In genomic region chr1:150477733-150478132, GRCh38 we compare ENCODE assay signal across 2 cellular contexts.
TF ChIP-seq lines count a peak whose summit lies in the region.

No MANE protein-coding gene starts in this region.

TF ChIP-seq in SK-N-SH treated with all-trans-retinoic acid at 6 μM for 48 hours, 23 proteins besides CTCF, POLR2A, EP300 and RAD21:
- TF ChIP-seq ESRRG (CRISPR knock-in tag; IDR thresholded peaks at IDR 0.05) (no peak), RARB (CRISPR knock-in tag; IDR thresholded peaks at IDR 0.05) (no peak), PPARA (CRISPR knock-in tag; IDR thresholded peaks at IDR 0.05; ENCODE audit: borderline replicate concordance) (no peak), ZFP3 (CRISPR knock-in tag; IDR thresholded peaks at IDR 0.05) (no peak)
- TF ChIP-seq, protein P1, sequence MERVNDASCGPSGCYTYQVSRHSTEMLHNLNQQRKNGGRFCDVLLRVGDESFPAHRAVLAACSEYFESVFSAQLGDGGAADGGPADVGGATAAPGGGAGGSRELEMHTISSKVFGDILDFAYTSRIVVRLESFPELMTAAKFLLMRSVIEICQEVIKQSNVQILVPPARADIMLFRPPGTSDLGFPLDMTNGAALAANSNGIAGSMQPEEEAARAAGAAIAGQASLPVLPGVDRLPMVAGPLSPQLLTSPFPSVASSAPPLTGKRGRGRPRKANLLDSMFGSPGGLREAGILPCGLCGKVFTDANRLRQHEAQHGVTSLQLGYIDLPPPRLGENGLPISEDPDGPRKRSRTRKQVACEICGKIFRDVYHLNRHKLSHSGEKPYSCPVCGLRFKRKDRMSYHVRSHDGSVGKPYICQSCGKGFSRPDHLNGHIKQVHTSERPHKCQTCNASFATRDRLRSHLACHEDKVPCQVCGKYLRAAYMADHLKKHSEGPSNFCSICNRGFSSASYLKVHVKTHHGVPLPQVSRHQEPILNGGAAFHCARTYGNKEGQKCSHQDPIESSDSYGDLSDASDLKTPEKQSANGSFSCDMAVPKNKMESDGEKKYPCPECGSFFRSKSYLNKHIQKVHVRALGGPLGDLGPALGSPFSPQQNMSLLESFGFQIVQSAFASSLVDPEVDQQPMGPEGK (CRISPR knock-in tag; IDR thresholded peaks at IDR 0.05; ENCODE audit: borderline replicate concordance) = no peak

TF ChIP-seq in SK-N-SH, 30 proteins besides CTCF, POLR2A, EP300 and RAD21:
- TF ChIP-seq FOXJ3 (CRISPR knock-in tag; IDR thresholded peaks at IDR 0.05) (no peak), GATA2 (CRISPR knock-in tag; IDR thresholded peaks at IDR 0.05) (no peak), FOSL2 (IDR thresholded peaks at IDR 0.05; ENCODE audit: borderline replicate concordance, low read depth) (no peak), EZH2phosphoT487 (IDR thresholded peaks at IDR 0.05; ENCODE audit: borderline replicate concordance, low read depth) (no peak), SIN3A (IDR thresholded peaks at IDR 0.05; ENCODE audit: borderline replicate concordance, low read depth, low read length) (no peak), POLR2AphosphoS5 (IDR thresholded peaks at IDR 0.05; ENCODE audit: low read depth, low read length) (no peak), MEF2A (IDR thresholded peaks at IDR 0.05; ENCODE audit: borderline replicate concordance, low read depth) (no peak), TAF1 (IDR thresholded peaks at IDR 0.05; ENCODE audit: borderline replicate concordance, low read depth, low read length) (no peak), RXRA (IDR thresholded peaks at IDR 0.05; ENCODE audit: borderline replicate concordance, low read depth) (no peak), TCF12 (IDR thresholded peaks at IDR 0.05) (no peak)
- TF ChIP-seq, protein P2, sequence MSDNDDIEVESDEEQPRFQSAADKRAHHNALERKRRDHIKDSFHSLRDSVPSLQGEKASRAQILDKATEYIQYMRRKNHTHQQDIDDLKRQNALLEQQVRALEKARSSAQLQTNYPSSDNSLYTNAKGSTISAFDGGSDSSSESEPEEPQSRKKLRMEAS (IDR thresholded peaks at IDR 0.05; ENCODE audit: low read depth) = no peak
- TF ChIP-seq, protein P3, sequence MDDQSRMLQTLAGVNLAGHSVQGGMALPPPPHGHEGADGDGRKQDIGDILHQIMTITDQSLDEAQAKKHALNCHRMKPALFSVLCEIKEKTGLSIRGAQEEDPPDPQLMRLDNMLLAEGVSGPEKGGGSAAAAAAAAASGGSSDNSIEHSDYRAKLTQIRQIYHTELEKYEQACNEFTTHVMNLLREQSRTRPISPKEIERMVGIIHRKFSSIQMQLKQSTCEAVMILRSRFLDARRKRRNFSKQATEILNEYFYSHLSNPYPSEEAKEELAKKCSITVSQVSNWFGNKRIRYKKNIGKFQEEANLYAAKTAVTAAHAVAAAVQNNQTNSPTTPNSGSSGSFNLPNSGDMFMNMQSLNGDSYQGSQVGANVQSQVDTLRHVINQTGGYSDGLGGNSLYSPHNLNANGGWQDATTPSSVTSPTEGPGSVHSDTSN (IDR thresholded peaks at IDR 0.05) = no peak
- TF ChIP-seq, protein P4, sequence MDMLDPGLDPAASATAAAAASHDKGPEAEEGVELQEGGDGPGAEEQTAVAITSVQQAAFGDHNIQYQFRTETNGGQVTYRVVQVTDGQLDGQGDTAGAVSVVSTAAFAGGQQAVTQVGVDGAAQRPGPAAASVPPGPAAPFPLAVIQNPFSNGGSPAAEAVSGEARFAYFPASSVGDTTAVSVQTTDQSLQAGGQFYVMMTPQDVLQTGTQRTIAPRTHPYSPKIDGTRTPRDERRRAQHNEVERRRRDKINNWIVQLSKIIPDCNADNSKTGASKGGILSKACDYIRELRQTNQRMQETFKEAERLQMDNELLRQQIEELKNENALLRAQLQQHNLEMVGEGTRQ (IDR thresholded peaks at IDR 0.05; ENCODE audit: borderline replicate concordance, low read depth, low read length) = no peak
- TF ChIP-seq, protein P5, sequence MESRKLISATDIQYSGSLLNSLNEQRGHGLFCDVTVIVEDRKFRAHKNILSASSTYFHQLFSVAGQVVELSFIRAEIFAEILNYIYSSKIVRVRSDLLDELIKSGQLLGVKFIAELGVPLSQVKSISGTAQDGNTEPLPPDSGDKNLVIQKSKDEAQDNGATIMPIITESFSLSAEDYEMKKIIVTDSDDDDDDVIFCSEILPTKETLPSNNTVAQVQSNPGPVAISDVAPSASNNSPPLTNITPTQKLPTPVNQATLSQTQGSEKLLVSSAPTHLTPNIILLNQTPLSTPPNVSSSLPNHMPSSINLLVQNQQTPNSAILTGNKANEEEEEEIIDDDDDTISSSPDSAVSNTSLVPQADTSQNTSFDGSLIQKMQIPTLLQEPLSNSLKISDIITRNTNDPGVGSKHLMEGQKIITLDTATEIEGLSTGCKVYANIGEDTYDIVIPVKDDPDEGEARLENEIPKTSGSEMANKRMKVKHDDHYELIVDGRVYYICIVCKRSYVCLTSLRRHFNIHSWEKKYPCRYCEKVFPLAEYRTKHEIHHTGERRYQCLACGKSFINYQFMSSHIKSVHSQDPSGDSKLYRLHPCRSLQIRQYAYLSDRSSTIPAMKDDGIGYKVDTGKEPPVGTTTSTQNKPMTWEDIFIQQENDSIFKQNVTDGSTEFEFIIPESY (IDR thresholded peaks at IDR 0.05; ENCODE audit: borderline replicate concordance, low read depth) = no peak
